Comparison of ENCODE assay signal across 7 cellular contexts in genomic region chr13:48012668-48013067, GRCh38.
"Had no signal": no experiment of that assay in that cellular context is flagged by ENCODE, and none has a peak within 500 bp of the region (broad histone marks: within the 10 kb centered on the region; RNA-seq: fewer than 3 reads in every experiment).

No MANE protein-coding gene starts in this region.

- FAIRE-seq: G401.6, GM12878, GM12891, GM12892, GM18507 had no signal

- DNase-seq: GDM1, GF-D8 had no signal

- ATAC-seq: GM12878 had no signal

- H3K4me3 ChIP-seq: GM12878 had no signal
